26 cellular contexts compared by ENCODE assay signal in genomic region chr7:127857464-127857841, GRCh38.
"Had no signal": no experiment of that assay in that cellular context is flagged by ENCODE, and none has a peak within 500 bp of the region (broad histone marks: within the 10 kb centered on the region; RNA-seq: fewer than 3 reads in every experiment).

No MANE protein-coding gene starts in this region.

- H3K4me3 Mint-ChIP-seq: activated CD4-positive, alpha-beta T cell treated with anti-CD3 and anti-CD28 coated beads, Interleukin-2, amount 10 ng/mL, durations not matched to agents 7 days and 5 days; WTC11 had no signal

- H3K9me3 ChIP-seq: MG63, SJSA1 had no signal

- H3K27ac ChIP-seq: brain microvascular endothelial cell, cardiac muscle cell, SJSA1 had no signal

- H3K4me1 ChIP-seq: SJSA1 had no signal

- H3K9me3 Mint-ChIP-seq: activated CD4-positive, alpha-beta T cell treated with anti-CD3 and anti-CD28 coated beads, Interleukin-2, amount 10 ng/mL, durations not matched to agents 7 days and 5 days; activated CD8-positive, alpha-beta T cell treated with anti-CD3 and anti-CD28 coated beads for 36 hours; activated naive CD4-positive, alpha-beta T cell treated with anti-CD3 and anti-CD28 coated beads, Interleukin-2, amount 50 U/mL, for 72 hours; activated T-cell treated with anti-CD3 and anti-CD28 coated beads, Interleukin-2, amount 50 U/mL, for 4 hours; WTC11 had no signal

- H3K27me3 Mint-ChIP-seq: activated CD8-positive, alpha-beta T cell treated with anti-CD3 and anti-CD28 coated beads for 36 hours had no signal

- ATAC-seq: PC-3, SK-N-SH treated with all-trans-retinoic acid at 6 μM for 48 hours, WTC11 had no signal

- H3K4me3 ChIP-seq: cardiac muscle cell, MG63, SJSA1 had no signal

- H3K27ac Mint-ChIP-seq: activated CD4-positive, alpha-beta T cell treated with anti-CD3 and anti-CD28 coated beads, Interleukin-2, amount 10 ng/mL, durations not matched to agents 7 days and 5 days; WTC11 had no signal

- H3K27me3 ChIP-seq: brain microvascular endothelial cell, cardiac muscle cell, MG63, SJSA1 had no signal

- H3K36me3 ChIP-seq: brain microvascular endothelial cell, cardiac muscle cell, MG63 had no signal

- H3K36me3 Mint-ChIP-seq: WTC11 had no signal

- DNase-seq: activated CD4-positive, CD25-positive, alpha-beta regulatory T cell treated with anti-CD3 and anti-CD28 coated beads, Interleukin-2, amount 50 U/mL, for 72 hours; activated effector memory CD4-positive, alpha-beta T cell treated with Interleukin-2 at 50 U/mL for 16 hours; brain microvascular endothelial cell; cerebellar nuclear complex; IMR-90; MG63; NCI-H1092 treated with DMSO at 0.1 percent for 48 hours; NCI-H1436; NCI-H1694 treated with DMSO at 0.1 percent for 48 hours; NCI-H2029 treated with DMSO at 0.1 percent for 48 hours; NCI-H345; NCI-H510A; NCI-H526 treated with DMSO at 0.1 percent for 48 hours; NCI-H82; NK-92 treated with Interleukin-12 subunit alpha and Interleukin-12 subunit beta, amount 100 ng/mL, for 24 hours; PC-3; SHP77; SW 1271 had no signal
